In genomic region chrX:47230136-47230868, GRCh38 we compare ENCODE assay signal across 20 cellular contexts. TPM values are rescaled to one million over a fixed set of nuclear protein-coding genes. Genes with fewer than 3 reads are reported as not detected.
DNase-seq lines count a peak whose midpoint lies in the region; ATAC-seq lines count a peak whose summit lies in the region.
"Had no signal": no experiment of that assay in that cellular context is flagged by ENCODE, and none has a peak within 500 bp of the region (broad histone marks: within the 10 kb centered on the region; RNA-seq: fewer than 3 reads in every experiment).

No MANE protein-coding gene starts in this region.

- peaks cover 29% of the 10 kb centered on the region for H3K36me3 Mint-ChIP-seq in activated CD4-positive, alpha-beta T cell treated with anti-CD3 and anti-CD28 coated beads, Interleukin-2, amount 10 ng/mL, durations not matched to agents 24 days and 14 days (ENCODE audit: low read depth)
- peaks cover 32% of the 10 kb centered on the region for H3K36me3 Mint-ChIP-seq in activated CD4-positive, alpha-beta T cell treated with anti-CD3 and anti-CD28 coated beads, Interleukin-2, amount 10 ng/mL, durations not matched to agents 7 days and 5 days (ENCODE audit: low read depth)
- H3K36me3 Mint-ChIP-seq in CD8-positive, alpha-beta memory T cell: peaks cover 5 to 44% (median 12%) of the 10 kb centered on the region in 3 donors
- H3K36me3 Mint-ChIP-seq in activated T-helper 2 cell treated with anti-CD3 and anti-CD28 coated beads, Interferon-gamma antibody, Interleukin-2, Interleukin-4, amounts not matched to agents 10 μg/mL and 5 μg/mL and 100 μg/mL, durations not matched to agents 14 hours and 24 hours and 36 hours (ENCODE audit: low read depth): peaks cover 37% of the 10 kb centered on the region
- peaks cover 0 to 39% (median 13%) of the 10 kb centered on the region in 5 donors for H3K36me3 Mint-ChIP-seq in naive thymus-derived CD4-positive, alpha-beta T cell
- H3K36me3 Mint-ChIP-seq: natural killer cell treated with Interleukin-12 subunit alpha and Interleukin-12 subunit beta and Interleukin-15 and Interleukin-18, amount 100 ng/mL, for 72 hours had no signal

- H3K27me3 Mint-ChIP-seq in activated CD4-positive, alpha-beta T cell treated with anti-CD3 and anti-CD28 coated beads, Interleukin-2, amount 10 ng/mL, durations not matched to agents 24 days and 14 days: peaks cover 3% of the 10 kb centered on the region
- H3K27me3 Mint-ChIP-seq in activated CD4-positive, alpha-beta T cell treated with anti-CD3 and anti-CD28 coated beads, Interleukin-2, amount 10 ng/mL, durations not matched to agents 7 days and 5 days: no peaks in the 10 kb centered on the region
- peaks cover 0 to 7% of the 10 kb centered on the region in 2 donors for H3K27me3 Mint-ChIP-seq in CD8-positive, alpha-beta memory T cell
- no peaks in the 10 kb centered on the region for H3K27me3 Mint-ChIP-seq in activated T-helper 2 cell treated with anti-CD3 and anti-CD28 coated beads, Interferon-gamma antibody, Interleukin-2, Interleukin-4, amounts not matched to agents 10 μg/mL and 5 μg/mL and 100 μg/mL, durations not matched to agents 14 hours and 24 hours and 36 hours (ENCODE audit: low read depth)
- peaks cover 0 to 4% (median 0%) of the 10 kb centered on the region in 5 donors for H3K27me3 Mint-ChIP-seq in naive thymus-derived CD4-positive, alpha-beta T cell
- H3K27me3 Mint-ChIP-seq: B cell; natural killer cell treated with Interleukin-12 subunit alpha and Interleukin-12 subunit beta and Interleukin-15 and Interleukin-18, amount 100 ng/mL, for 72 hours had no signal

- no peak for DNase-seq in activated CD4-positive, alpha-beta T cell treated with anti-CD3 and anti-CD28 coated beads, Interleukin-2, amount 10 ng/mL, durations not matched to agents 24 days and 14 days
- DNase-seq in activated CD4-positive, alpha-beta T cell treated with anti-CD3 and anti-CD28 coated beads, Interleukin-2, amount 10 ng/mL, durations not matched to agents 7 days and 5 days: no peak
- no peak for DNase-seq in CD8-positive, alpha-beta memory T cell
- DNase-seq in activated T-helper 2 cell treated with anti-CD3 and anti-CD28 coated beads, Interferon-gamma antibody, Interleukin-2, Interleukin-4, amounts not matched to agents 10 μg/mL and 5 μg/mL and 100 μg/mL, durations not matched to agents 14 hours and 24 hours and 36 hours (ENCODE audit: low spot score): no peak
- DNase-seq in naive thymus-derived CD4-positive, alpha-beta T cell: no peak
- DNase-seq: activated CD8-positive, alpha-beta memory T cell treated with anti-CD3 and anti-CD28 coated beads for 24 hours; dermis blood vessel endothelial cell; H9; left colon; NCI-H2171; NCI-H524 treated with DMSO at 0.1 percent for 48 hours; trophoblast cell had no signal

- H3K27me3 ChIP-seq in CD8-positive, alpha-beta memory T cell (ENCODE audit: insufficient read depth, low read length, poor library complexity, severe bottlenecking): no peaks in the 10 kb centered on the region
- no peaks in the 10 kb centered on the region for H3K27me3 ChIP-seq in naive thymus-derived CD4-positive, alpha-beta T cell (ENCODE audit: control insufficient read depth in 2 of 2, insufficient read depth in 2 of 2, low read length in 2 of 2)

- no peak overlapping the region for H3K27ac ChIP-seq in CD8-positive, alpha-beta memory T cell (ENCODE audit: low read depth, low read length)
- H3K27ac ChIP-seq in naive thymus-derived CD4-positive, alpha-beta T cell (ENCODE audit: low read depth, low read length): no peak overlapping the region
- H3K27ac ChIP-seq: KMS-11 had no signal

- peaks cover 14% of the 10 kb centered on the region for H3K4me1 ChIP-seq in CD8-positive, alpha-beta memory T cell (ENCODE audit: insufficient read depth, low read length)
- H3K4me1 ChIP-seq in naive thymus-derived CD4-positive, alpha-beta T cell (ENCODE audit: control insufficient read depth in 2 of 2, insufficient read depth in 2 of 2, low read length in 2 of 2): peaks cover 0 to 10% of the 10 kb centered on the region in 2 donors

- H3K9me3 ChIP-seq in CD8-positive, alpha-beta memory T cell (ENCODE audit: low read length): no peaks in the 10 kb centered on the region
- H3K9me3 ChIP-seq in naive thymus-derived CD4-positive, alpha-beta T cell (ENCODE audit: control insufficient read depth in 2 of 3, low read length in 3 of 3): no peaks in the 10 kb centered on the region

- ATAC-seq in naive thymus-derived CD4-positive, alpha-beta T cell: no peak
- ATAC-seq in GM18517 (IDR thresholded peaks at IDR 0.05; ENCODE audit: unreplicated experiment): no peak
- no peak for ATAC-seq in HG02884 (IDR thresholded peaks at IDR 0.05; ENCODE audit: unreplicated experiment)
- ATAC-seq in HG03159 (IDR thresholded peaks at IDR 0.05; ENCODE audit: unreplicated experiment): no peak
- ATAC-seq: activated CD4-positive, CD25-positive, alpha-beta regulatory T cell treated with anti-CD3 and anti-CD28 coated beads, Interleukin-2, amount 50 U/mL, for 24 hours; left colon; natural killer cell treated with Interleukin-12 subunit alpha and Interleukin-12 subunit beta and Interleukin-15 and Interleukin-18, amount 100 ng/mL, for 72 hours; sciatic nerve had no signal

- peaks cover 4% of the 10 kb centered on the region for H3K9me3 Mint-ChIP-seq in activated CD4-positive, alpha-beta T cell treated with anti-CD3 and anti-CD28 coated beads, Interleukin-2, amount 10 ng/mL, durations not matched to agents 24 days and 14 days
- no peaks in the 10 kb centered on the region for H3K9me3 Mint-ChIP-seq in activated CD4-positive, alpha-beta T cell treated with anti-CD3 and anti-CD28 coated beads, Interleukin-2, amount 10 ng/mL, durations not matched to agents 7 days and 5 days
- no peaks in the 10 kb centered on the region for H3K9me3 Mint-ChIP-seq in CD8-positive, alpha-beta memory T cell
- no peaks in the 10 kb centered on the region for H3K9me3 Mint-ChIP-seq in activated T-helper 2 cell treated with anti-CD3 and anti-CD28 coated beads, Interferon-gamma antibody, Interleukin-2, Interleukin-4, amounts not matched to agents 10 μg/mL and 5 μg/mL and 100 μg/mL, durations not matched to agents 14 hours and 24 hours and 36 hours
- peaks cover 0 to 3% (median 0%) of the 10 kb centered on the region in 11 donors for H3K9me3 Mint-ChIP-seq in naive thymus-derived CD4-positive, alpha-beta T cell
- H3K9me3 Mint-ChIP-seq: H9; natural killer cell treated with Interleukin-12 subunit alpha and Interleukin-12 subunit beta and Interleukin-15 and Interleukin-18, amount 100 ng/mL, for 72 hours had no signal

- H3K36me3 ChIP-seq in CD8-positive, alpha-beta memory T cell (ENCODE audit: insufficient read depth, low read length): peaks cover under 1% of the 10 kb centered on the region
- peaks cover 4 to 37% (median 4%) of the 10 kb centered on the region in 3 experiments for H3K36me3 ChIP-seq in naive thymus-derived CD4-positive, alpha-beta T cell (ENCODE audit: control insufficient read depth in 2 of 3, insufficient read depth in 3 of 3, low read length in 3 of 3)

- peak overlapping the region; percentile 79 for H3K27ac Mint-ChIP-seq in activated CD4-positive, alpha-beta T cell treated with anti-CD3 and anti-CD28 coated beads, Interleukin-2, amount 10 ng/mL, durations not matched to agents 24 days and 14 days
- H3K27ac Mint-ChIP-seq in activated CD4-positive, alpha-beta T cell treated with anti-CD3 and anti-CD28 coated beads, Interleukin-2, amount 10 ng/mL, durations not matched to agents 7 days and 5 days: no peak overlapping the region
- H3K27ac Mint-ChIP-seq in CD8-positive, alpha-beta memory T cell: peak overlapping the region in 5 of 8 donors; percentile 7 to 76 (median 23)
- peak overlapping the region; percentile 19 for H3K27ac Mint-ChIP-seq in activated T-helper 2 cell treated with anti-CD3 and anti-CD28 coated beads, Interferon-gamma antibody, Interleukin-2, Interleukin-4, amounts not matched to agents 10 μg/mL and 5 μg/mL and 100 μg/mL, durations not matched to agents 14 hours and 24 hours and 36 hours
- H3K27ac Mint-ChIP-seq in naive thymus-derived CD4-positive, alpha-beta T cell: peak overlapping the region in 6 of 9 donors; percentile 5 to 71 (median 65)
- H3K27ac Mint-ChIP-seq: natural killer cell treated with Interleukin-12 subunit alpha and Interleukin-12 subunit beta and Interleukin-15 and Interleukin-18, amount 100 ng/mL, for 72 hours had no signal

- peaks cover 10% of the 10 kb centered on the region for H3K4me1 Mint-ChIP-seq in activated CD4-positive, alpha-beta T cell treated with anti-CD3 and anti-CD28 coated beads, Interleukin-2, amount 10 ng/mL, durations not matched to agents 24 days and 14 days
- H3K4me1 Mint-ChIP-seq in activated CD4-positive, alpha-beta T cell treated with anti-CD3 and anti-CD28 coated beads, Interleukin-2, amount 10 ng/mL, durations not matched to agents 7 days and 5 days: peaks cover 16% of the 10 kb centered on the region
- H3K4me1 Mint-ChIP-seq in CD8-positive, alpha-beta memory T cell: peaks cover 15 to 22% (median 21%) of the 10 kb centered on the region in 3 donors
- H3K4me1 Mint-ChIP-seq in activated T-helper 2 cell treated with anti-CD3 and anti-CD28 coated beads, Interferon-gamma antibody, Interleukin-2, Interleukin-4, amounts not matched to agents 10 μg/mL and 5 μg/mL and 100 μg/mL, durations not matched to agents 14 hours and 24 hours and 36 hours (ENCODE audit: low read depth): peaks cover 10% of the 10 kb centered on the region
- peaks cover 2 to 25% (median 10%) of the 10 kb centered on the region in 7 donors for H3K4me1 Mint-ChIP-seq in naive thymus-derived CD4-positive, alpha-beta T cell

- no peak overlapping the region for H3K4me3 ChIP-seq in CD8-positive, alpha-beta memory T cell (ENCODE audit: low read length)
- H3K4me3 ChIP-seq in naive thymus-derived CD4-positive, alpha-beta T cell (ENCODE audit: low read length): no peak overlapping the region

- intact Hi-C loops in activated CD4-positive, alpha-beta T cell treated with anti-CD3 and anti-CD28 coated beads, Interleukin-2, amount 10 ng/mL, durations not matched to agents 24 days and 14 days (cut with micrococcal nuclease): loop anchor here (5.0 kb wide), 1 partner anchor 37 kb away; no protein-coding TSS in a partner anchor
- intact Hi-C loops in activated T-helper 2 cell treated with anti-CD3 and anti-CD28 coated beads, Interferon-gamma antibody, Interleukin-2, Interleukin-4, amounts not matched to agents 10 μg/mL and 5 μg/mL and 100 μg/mL, durations not matched to agents 14 hours and 24 hours and 36 hours (cut with micrococcal nuclease): loop anchor here (10.0 kb wide), 1 partner anchor 84 kb away; no protein-coding TSS in a partner anchor
- intact Hi-C loops in naive thymus-derived CD4-positive, alpha-beta T cell (cut with micrococcal nuclease): loop anchor here in 1 of 2 donors (5.0 kb wide), 2 partner anchors 82 to 427 kb away; partner anchors contain the start of gene UXT

- CTCF ChIA-PET in activated CD4-positive, alpha-beta T cell treated with anti-CD3 and anti-CD28 coated beads, Interleukin-2, amount 10 ng/mL, durations not matched to agents 7 days and 5 days (lab: Charles Lee): no interaction called here
- CTCF ChIA-PET in CD8-positive, alpha-beta memory T cell (lab: Charles Lee): interaction anchor here (0.6 kb wide), 1 partner anchor 53 kb away, joined by 3 read pairs; no protein-coding TSS in a partner anchor
- CTCF ChIA-PET in naive thymus-derived CD4-positive, alpha-beta T cell (lab: Charles Lee): no interaction called here

- POLR2A ChIA-PET in activated CD4-positive, alpha-beta T cell treated with anti-CD3 and anti-CD28 coated beads, Interleukin-2, amount 10 ng/mL, durations not matched to agents 7 days and 5 days (lab: Charles Lee): no interaction called here
- POLR2A ChIA-PET in CD8-positive, alpha-beta memory T cell (lab: Charles Lee): no interaction called here
- POLR2A ChIA-PET in naive thymus-derived CD4-positive, alpha-beta T cell (lab: Charles Lee): interaction anchor here (3.8 kb wide), 1 partner anchor 11 kb away, joined by 72 read pairs; the partner anchor contains the start of gene CDK16

- H3K4me3 Mint-ChIP-seq in activated CD4-positive, alpha-beta T cell treated with anti-CD3 and anti-CD28 coated beads, Interleukin-2, amount 10 ng/mL, durations not matched to agents 24 days and 14 days: no peak overlapping the region
- H3K4me3 Mint-ChIP-seq in activated CD4-positive, alpha-beta T cell treated with anti-CD3 and anti-CD28 coated beads, Interleukin-2, amount 10 ng/mL, durations not matched to agents 7 days and 5 days: no peak overlapping the region
- peak overlapping the region in 3 of 7 donors; percentile 29 to 91 (median 33) for H3K4me3 Mint-ChIP-seq in CD8-positive, alpha-beta memory T cell
- no peak overlapping the region for H3K4me3 Mint-ChIP-seq in activated T-helper 2 cell treated with anti-CD3 and anti-CD28 coated beads, Interferon-gamma antibody, Interleukin-2, Interleukin-4, amounts not matched to agents 10 μg/mL and 5 μg/mL and 100 μg/mL, durations not matched to agents 14 hours and 24 hours and 36 hours (ENCODE audit: low read depth)
- peak overlapping the region in 2 of 10 donors; percentile 1 to 65 for H3K4me3 Mint-ChIP-seq in naive thymus-derived CD4-positive, alpha-beta T cell
- H3K4me3 Mint-ChIP-seq: B cell; natural killer cell treated with Interleukin-12 subunit alpha and Interleukin-12 subunit beta and Interleukin-15 and Interleukin-18, amount 100 ng/mL, for 72 hours had no signal

RNA-seq across cellular contexts. Expression of gene USP11, which starts 2.5 kb away (rescaled TPM):
- total RNA-seq in activated CD4-positive, alpha-beta T cell treated with anti-CD3 and anti-CD28 coated beads, Interleukin-2, amount 10 ng/mL, durations not matched to agents 24 days and 14 days: 25.9 and 27.3 TPM in 2 replicates
- 10 to 100 TPM; 26.0 to 28.2 TPM for total RNA-seq in activated CD4-positive, alpha-beta T cell treated with anti-CD3 and anti-CD28 coated beads, Interleukin-2, amount 10 ng/mL, durations not matched to agents 7 days and 5 days
- total RNA-seq in CD8-positive, alpha-beta memory T cell: 10 to 100 TPM; 34.0 to 41.7 TPM
- 121 TPM for polyA plus RNA-seq in CD8-positive, alpha-beta memory T cell
- total RNA-seq in activated T-helper 2 cell treated with anti-CD3 and anti-CD28 coated beads, Interferon-gamma antibody, Interleukin-2, Interleukin-4, amounts not matched to agents 10 μg/mL and 5 μg/mL and 100 μg/mL, durations not matched to agents 14 hours and 24 hours and 36 hours: 37.2 and 39.5 TPM in 2 replicates
- 100 to 1,000 TPM in 1 of 5 experiments, 10 to 100 TPM in 4; 21.3 to 101 (median 77.0) TPM for total RNA-seq in naive thymus-derived CD4-positive, alpha-beta T cell
- polyA plus RNA-seq in naive thymus-derived CD4-positive, alpha-beta T cell: 10 to 100 TPM; 51.2 to 94.7 TPM

RNA-seq across cellular contexts. Expression of gene CDK16, which starts 11.8 kb away (rescaled TPM):
- total RNA-seq in activated CD4-positive, alpha-beta T cell treated with anti-CD3 and anti-CD28 coated beads, Interleukin-2, amount 10 ng/mL, durations not matched to agents 24 days and 14 days: 66.3 and 70.2 TPM in 2 replicates
- total RNA-seq in activated CD4-positive, alpha-beta T cell treated with anti-CD3 and anti-CD28 coated beads, Interleukin-2, amount 10 ng/mL, durations not matched to agents 7 days and 5 days: 10 to 100 TPM; 61.6 to 64.2 TPM
- 10 to 100 TPM; 48.2 to 49.1 TPM for total RNA-seq in CD8-positive, alpha-beta memory T cell
- 14.5 TPM for polyA plus RNA-seq in CD8-positive, alpha-beta memory T cell
- total RNA-seq in activated T-helper 2 cell treated with anti-CD3 and anti-CD28 coated beads, Interferon-gamma antibody, Interleukin-2, Interleukin-4, amounts not matched to agents 10 μg/mL and 5 μg/mL and 100 μg/mL, durations not matched to agents 14 hours and 24 hours and 36 hours: 71.2 and 80.6 TPM in 2 replicates
- total RNA-seq in naive thymus-derived CD4-positive, alpha-beta T cell: 100 to 1,000 TPM in 2 of 5 experiments, 10 to 100 TPM in 3; 51.8 to 112 (median 62.4) TPM
- 10 to 100 TPM in 1 of 2 donors, 1 to 10 TPM in 1; 6.4 to 15.7 TPM for polyA plus RNA-seq in naive thymus-derived CD4-positive, alpha-beta T cell

RNA-seq across cellular contexts. Expression of gene UBA1, which starts 36.7 kb away (rescaled TPM):
- total RNA-seq in activated CD4-positive, alpha-beta T cell treated with anti-CD3 and anti-CD28 coated beads, Interleukin-2, amount 10 ng/mL, durations not matched to agents 24 days and 14 days: 233 and 246 TPM in 2 replicates
- 100 to 1,000 TPM; 162 to 177 TPM for total RNA-seq in activated CD4-positive, alpha-beta T cell treated with anti-CD3 and anti-CD28 coated beads, Interleukin-2, amount 10 ng/mL, durations not matched to agents 7 days and 5 days
- 100 to 1,000 TPM; 225 to 234 TPM for total RNA-seq in CD8-positive, alpha-beta memory T cell
- polyA plus RNA-seq in CD8-positive, alpha-beta memory T cell: 178 TPM
- total RNA-seq in activated T-helper 2 cell treated with anti-CD3 and anti-CD28 coated beads, Interferon-gamma antibody, Interleukin-2, Interleukin-4, amounts not matched to agents 10 μg/mL and 5 μg/mL and 100 μg/mL, durations not matched to agents 14 hours and 24 hours and 36 hours: 242 and 250 TPM in 2 replicates
- 100 to 1,000 TPM in 4 of 5 experiments, 10 to 100 TPM in 1; 98.0 to 183 (median 118) TPM for total RNA-seq in naive thymus-derived CD4-positive, alpha-beta T cell
- polyA plus RNA-seq in naive thymus-derived CD4-positive, alpha-beta T cell: 100 to 1,000 TPM; 145 to 187 TPM
